ENCODE assay signal across 1 cellular context in the genomic region with DNA sequence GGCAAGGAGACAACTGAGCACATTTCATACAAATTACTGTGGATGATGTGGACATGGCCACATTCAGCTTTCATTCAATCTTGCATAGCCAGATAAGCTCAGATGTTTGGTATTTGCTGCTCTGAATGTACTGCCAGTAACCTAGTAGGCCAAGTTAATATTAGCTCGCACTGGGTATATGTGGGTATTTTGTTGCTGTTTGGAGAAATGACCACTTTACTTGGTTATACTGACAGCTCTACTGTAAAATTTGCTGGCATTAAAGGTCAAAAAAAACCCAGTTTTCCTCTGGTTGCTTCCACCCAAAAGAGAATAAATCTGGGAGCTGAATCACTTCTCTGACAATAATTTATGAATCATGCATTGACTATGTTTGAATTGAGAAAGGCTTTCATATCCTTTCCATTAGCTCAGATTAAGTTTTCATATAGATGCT.
TF ChIP-seq lines count a peak whose summit lies in the region.

No MANE protein-coding gene starts in this region.

TF ChIP-seq in IMR-90, 13 proteins besides CTCF, POLR2A, EP300 and RAD21:
- TF ChIP-seq FOS (IDR thresholded peaks at IDR 0.05; ENCODE audit: low read depth, low read length) (no peak), CHD1 (IDR thresholded peaks at IDR 0.05; ENCODE audit: low read depth, low read length) (no peak), MAZ (IDR thresholded peaks at IDR 0.05; ENCODE audit: borderline replicate concordance, low read depth, low read length) (no peak), RFX5 (IDR thresholded peaks at IDR 0.05; ENCODE audit: low read depth, low read length) (no peak), BHLHE40 (IDR thresholded peaks at IDR 0.05; ENCODE audit: low read depth, low read length) (no peak), MAFK (IDR thresholded peaks at IDR 0.05; ENCODE audit: low read depth, low read length) (no peak), SMC3 (IDR thresholded peaks at IDR 0.05; ENCODE audit: low read depth, low read length) (no peak), RCOR1 (IDR thresholded peaks at IDR 0.05; ENCODE audit: insufficient replicate concordance, low read length) (no peak), CEBPB (IDR thresholded peaks at IDR 0.05; ENCODE audit: low read depth, low read length) (no peak), NFE2L2 (IDR thresholded peaks at IDR 0.05; ENCODE audit: low read depth, low read length) (no peak), MXI1 (IDR thresholded peaks at IDR 0.05; ENCODE audit: borderline replicate concordance, low read depth, low read length) (no peak)
- TF ChIP-seq, protein P1, sequence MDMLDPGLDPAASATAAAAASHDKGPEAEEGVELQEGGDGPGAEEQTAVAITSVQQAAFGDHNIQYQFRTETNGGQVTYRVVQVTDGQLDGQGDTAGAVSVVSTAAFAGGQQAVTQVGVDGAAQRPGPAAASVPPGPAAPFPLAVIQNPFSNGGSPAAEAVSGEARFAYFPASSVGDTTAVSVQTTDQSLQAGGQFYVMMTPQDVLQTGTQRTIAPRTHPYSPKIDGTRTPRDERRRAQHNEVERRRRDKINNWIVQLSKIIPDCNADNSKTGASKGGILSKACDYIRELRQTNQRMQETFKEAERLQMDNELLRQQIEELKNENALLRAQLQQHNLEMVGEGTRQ (IDR thresholded peaks at IDR 0.05; ENCODE audit: low read depth, low read length) = no peak
- TF ChIP-seq, protein P2, sequence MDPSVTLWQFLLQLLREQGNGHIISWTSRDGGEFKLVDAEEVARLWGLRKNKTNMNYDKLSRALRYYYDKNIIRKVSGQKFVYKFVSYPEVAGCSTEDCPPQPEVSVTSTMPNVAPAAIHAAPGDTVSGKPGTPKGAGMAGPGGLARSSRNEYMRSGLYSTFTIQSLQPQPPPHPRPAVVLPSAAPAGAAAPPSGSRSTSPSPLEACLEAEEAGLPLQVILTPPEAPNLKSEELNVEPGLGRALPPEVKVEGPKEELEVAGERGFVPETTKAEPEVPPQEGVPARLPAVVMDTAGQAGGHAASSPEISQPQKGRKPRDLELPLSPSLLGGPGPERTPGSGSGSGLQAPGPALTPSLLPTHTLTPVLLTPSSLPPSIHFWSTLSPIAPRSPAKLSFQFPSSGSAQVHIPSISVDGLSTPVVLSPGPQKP (IDR thresholded peaks at IDR 0.05; ENCODE audit: borderline replicate concordance, low read depth, low read length) = no peak
